In genomic region chr12:53622724-53623123, GRCh38 we compare ENCODE assay signal across 1 cellular context.
TF ChIP-seq lines count a peak whose summit lies in the region.

No MANE protein-coding gene starts in this region.

TF ChIP-seq in GM23338, 12 proteins besides CTCF, POLR2A, EP300 and RAD21:
- TF ChIP-seq REST (IDR thresholded peaks at IDR 0.05; ENCODE audit: unreplicated experiment) (no peak), ZNF462 (CRISPR knock-in tag; IDR thresholded peaks at IDR 0.05) (no peak), STAT1 (IDR thresholded peaks at IDR 0.05; ENCODE audit: unreplicated experiment) (no peak), ETS1 (IDR thresholded peaks at IDR 0.05) (no peak), ZNF331 (CRISPR knock-in tag; IDR thresholded peaks at IDR 0.05; ENCODE audit: low read depth) (no peak), POLR2AphosphoS5 (IDR thresholded peaks at IDR 0.05; ENCODE audit: low read depth) (no peak), ZNF114 (CRISPR knock-in tag; IDR thresholded peaks at IDR 0.05) (no peak), CREB1 (CRISPR knock-in tag; IDR thresholded peaks at IDR 0.05; ENCODE audit: low read depth) (no peak), NANOG (IDR thresholded peaks at IDR 0.05; ENCODE audit: borderline replicate concordance) (no peak), EZH2phosphoT487 (IDR thresholded peaks at IDR 0.05; ENCODE audit: unreplicated experiment) (no peak), EZH2 (IDR thresholded peaks at IDR 0.05; ENCODE audit: low read depth, unreplicated experiment) (no peak), JUNB (IDR thresholded peaks at IDR 0.05; ENCODE audit: unreplicated experiment) (no peak)
TF ChIP-seq in GM23338: peak in this region for 0.
